In genomic region chr14:31486764-31487163, GRCh38 we compare ENCODE assay signal across 1 cellular context.
TF ChIP-seq lines count a peak whose summit lies in the region.

No MANE protein-coding gene starts in this region.

TF ChIP-seq in GM12878, 131 proteins besides CTCF, POLR2A, EP300 and RAD21:
- TF ChIP-seq E4F1 (IDR thresholded peaks at IDR 0.05; ENCODE audit: borderline replicate concordance, partially characterized antibody) (peak; percentile 5), POLR2AphosphoS5 (IDR thresholded peaks at IDR 0.05; ENCODE audit: low read length) (no peak)
